Comparison of ENCODE assay signal across 1 cellular context in genomic region chr17:35082073-35082657, GRCh38.
TF ChIP-seq lines count a peak whose summit lies in the region.

No MANE protein-coding gene starts in this region.

TF ChIP-seq in HepG2, 621 proteins besides CTCF, POLR2A, EP300 and RAD21:
- TF ChIP-seq ZNF709 (CRISPR knock-in tag; IDR thresholded peaks at IDR 0.05): no peak
- 0 out of 2 replicates have a peak, but pooled peaks have one; percentile 14 for TF ChIP-seq SAP130 (CRISPR knock-in tag; IDR thresholded peaks at IDR 0.05; ENCODE audit: low read depth)
- TF ChIP-seq JDP2 (CRISPR knock-in tag; IDR thresholded peaks at IDR 0.05; ENCODE audit: borderline replicate concordance): no peak
